24 cellular contexts compared by ENCODE assay signal in genomic region chr11:95517453-95517852, GRCh38.
"Had no signal": no experiment of that assay in that cellular context is flagged by ENCODE, and none has a peak within 500 bp of the region (broad histone marks: within the 10 kb centered on the region; RNA-seq: fewer than 3 reads in every experiment).

No MANE protein-coding gene starts in this region.

- FAIRE-seq: endothelial cell of umbilical vein had no signal

- H3K9me3 ChIP-seq: adrenal gland, ascending aorta, esophagus muscularis mucosa, left lung, psoas muscle, right atrium auricular region, thyroid gland had no signal

- H3K4me3 ChIP-seq: adrenal gland, ascending aorta, esophagus muscularis mucosa, left lung, psoas muscle, right atrium auricular region, thyroid gland had no signal

- H3K36me3 ChIP-seq: adrenal gland, ascending aorta, esophagus muscularis mucosa, left lung, right atrium auricular region, thyroid gland had no signal

- DNase-seq: activated CD4-positive, alpha-beta T cell treated with anti-CD3 and anti-CD28 coated beads for 1 hour; activated CD4-positive, alpha-beta T cell treated with anti-CD3 and anti-CD28 coated beads, Interleukin-2, amount 50 U/mL, for 1 hour; activated T-cell treated with anti-CD3 and anti-CD28 coated beads, Interleukin-2, amount 50 U/mL, for 24 hours; adrenal gland; central memory CD4-positive, alpha-beta T cell; dermis blood vessel endothelial cell; effector memory CD4-positive, alpha-beta T cell; foreskin melanocyte; immature natural killer cell; kidney glomerular epithelial cell; left lung; natural killer cell; psoas muscle; stimulated activated CD4-positive, alpha-beta T cell treated with anti-CD3 and anti-CD28 coated beads, Interleukin-12 subunit alpha, Interleukin-12 subunit beta, amount 100 ng/mL, for 4 hours; stimulated activated CD4-positive, alpha-beta T cell treated with anti-CD3 and anti-CD28 coated beads, Interleukin-4, amount 100 ng/mL, for 4 hours; substantia nigra; T-helper 9 cell; thyroid gland had no signal

- H3K27me3 ChIP-seq: adrenal gland, ascending aorta, esophagus muscularis mucosa, left lung, right atrium auricular region, thyroid gland had no signal

- H3K4me1 ChIP-seq: ascending aorta, psoas muscle had no signal

- H3K27ac ChIP-seq: adrenal gland, ascending aorta, esophagus muscularis mucosa, left lung, psoas muscle, right atrium auricular region, thyroid gland had no signal

- ATAC-seq: activated naive CD4-positive, alpha-beta T cell treated with anti-CD3 and anti-CD28 coated beads, Interleukin-2, amount 50 U/mL, for 72 hours; activated T-helper 17 cell treated with anti-CD3 and anti-CD28 coated beads, Interleukin-2, amount 50 U/mL, for 72 hours; left lung; natural killer cell; psoas muscle had no signal
